8 cellular contexts compared by ENCODE assay signal in the genomic region with DNA sequence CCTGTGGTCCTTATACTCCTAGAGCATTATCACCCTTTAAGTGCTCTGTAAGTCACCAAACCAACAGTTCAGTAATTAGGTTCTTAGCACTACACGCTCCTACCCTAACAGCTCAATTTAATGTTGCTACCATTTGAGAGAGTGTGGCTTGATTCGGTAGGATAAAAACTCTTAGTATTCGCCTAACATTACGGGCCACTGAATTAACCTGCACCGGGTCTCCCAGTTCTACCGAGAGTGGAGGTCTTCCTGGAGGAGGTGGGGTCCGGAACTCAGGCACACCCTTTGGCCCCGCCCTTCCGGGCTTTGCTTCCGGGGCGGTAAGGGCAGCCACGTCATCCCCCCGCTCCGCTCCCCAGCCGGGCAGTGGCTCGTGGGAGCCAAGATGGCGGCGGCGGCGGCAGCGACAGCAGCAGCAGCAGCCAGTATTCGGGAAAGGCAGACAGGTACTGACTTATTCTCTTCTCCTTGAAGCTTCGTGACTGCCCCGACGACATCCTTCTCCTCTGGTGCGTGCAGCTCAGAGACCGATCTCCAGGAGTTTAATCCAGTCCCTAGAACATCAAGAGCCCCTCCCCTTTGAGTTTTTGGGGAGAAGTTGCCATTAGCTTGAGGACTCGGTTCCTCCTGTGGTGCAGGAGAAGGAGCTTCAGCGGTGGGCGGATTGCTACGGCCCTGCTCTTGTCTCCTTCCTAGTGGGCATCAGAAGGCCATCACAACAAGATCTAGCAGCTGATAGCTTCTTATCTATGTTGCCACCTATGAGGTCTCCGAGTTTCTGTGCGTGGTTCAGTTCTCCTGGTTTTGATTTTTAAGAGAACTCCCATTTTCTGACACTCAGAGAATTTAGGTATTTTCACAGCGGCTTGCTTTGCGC. TPM values are rescaled to one million over a fixed set of nuclear protein-coding genes. Genes with fewer than 3 reads are reported as not detected.
DNase-seq lines count a peak whose midpoint lies in the region; ATAC-seq and TF ChIP-seq lines count a peak whose summit lies in the region.

TSS of gene SCFD1 (plus strand) at position 366 of the 877 bp plus-strand sequence. CDS start at position 386, 20 bp downstream.

- H3K27me3 Mint-ChIP-seq in activated naive CD4-positive, alpha-beta T cell treated with anti-CD3 and anti-CD28 coated beads, Interleukin-2, amount 10 ng/mL, durations not matched to agents 7 days and 5 days = peaks cover 4% of the 10 kb centered on the region

- H3K36me3 Mint-ChIP-seq in activated naive CD4-positive, alpha-beta T cell treated with anti-CD3 and anti-CD28 coated beads, Interleukin-2, amount 10 ng/mL, durations not matched to agents 7 days and 5 days = peaks cover 21% of the 10 kb centered on the region

- peak; percentile 100 for ATAC-seq in gastroesophageal sphincter

- H3K27ac ChIP-seq in gastroesophageal sphincter (peak within 1 kb of the TSS; percentile 54 to 89 (median 87)), neutrophil (peak within 1 kb of the TSS; percentile 91)

- POLR2A ChIA-PET in HEK293T (lab: Yijun Ruan, JAX) = interaction anchor here (0.7 to 1.5 kb wide), 9 partner anchors 10 to 68 kb away, joined by 3 to 7 read pairs (median 3); partner anchors contain the start of gene G2E3

- H3K4me1 Mint-ChIP-seq in activated naive CD4-positive, alpha-beta T cell treated with anti-CD3 and anti-CD28 coated beads, Interleukin-2, amount 10 ng/mL, durations not matched to agents 7 days and 5 days = peaks cover 39% of the 10 kb centered on the region

- H3K4me3 ChIP-seq in gastroesophageal sphincter = peak within 1 kb of the TSS; percentile 71 to 90
- peak within 1 kb of the TSS; percentile 82 to 85 for H3K4me3 ChIP-seq in neutrophil (ENCODE audit: low read depth in 1 of 2, low read length in 1 of 2)

- H3K4me1 ChIP-seq in gastroesophageal sphincter (peaks cover 7 to 50% (median 10%) of the 10 kb centered on the region in 3 donors), neutrophil (ENCODE audit: control insufficient read depth in 1 of 2, insufficient read depth in 1 of 2, low read depth in 1 of 2, low read length in 1 of 2) (peaks cover 18 to 27% of the 10 kb centered on the region in 2 experiments)

- no peaks in the 10 kb centered on the region for H3K36me3 ChIP-seq in gastroesophageal sphincter
- no peaks in the 10 kb centered on the region for H3K36me3 ChIP-seq in neutrophil

- H3K27me3 ChIP-seq in gastroesophageal sphincter (no peaks in the 10 kb centered on the region), neutrophil (no peaks in the 10 kb centered on the region)

- TF ChIP-seq CTCF in gastroesophageal sphincter (IDR thresholded peaks at IDR 0.05) (no peak), neutrophil (IDR thresholded peaks at IDR 0.05) (no peak)

- CTCF ChIA-PET in HEK293T (lab: Yijun Ruan, JAX) = interaction anchor here (0.6 kb wide), 1 partner anchor 254 kb away, joined by 3 read pairs; no protein-coding TSS in a partner anchor
- CTCF ChIA-PET in activated naive CD4-positive, alpha-beta T cell treated with anti-CD3 and anti-CD28 coated beads, Interleukin-2, amount 10 ng/mL, durations not matched to agents 7 days and 5 days (lab: Charles Lee) = interaction anchor here (0.7 to 1.9 kb wide), 3 partner anchors 33 to 285 kb away, joined by 3 to 7 read pairs (median 3); no protein-coding TSS in a partner anchor

- no peaks in the 10 kb centered on the region for H3K9me3 Mint-ChIP-seq in activated naive CD4-positive, alpha-beta T cell treated with anti-CD3 and anti-CD28 coated beads, Interleukin-2, amount 10 ng/mL, durations not matched to agents 7 days and 5 days

- DNase-seq in GF-D8 (lab: John Stamatoyannopoulos, UW) (peak; percentile 76), HEK293T (ENCODE audit: extremely low spot score) (peak; percentile 91), NAMALWA (ENCODE audit: low spot score) (peak; percentile 96), SK-N-DZ (ENCODE audit: low spot score) (peak; percentile 94), superior temporal gyrus (ENCODE audit: extremely low spot score) (peak; percentile 96)
- DNase-seq in activated naive CD4-positive, alpha-beta T cell treated with anti-CD3 and anti-CD28 coated beads, Interleukin-2, amount 10 ng/mL, durations not matched to agents 7 days and 5 days = peak; percentile 97

- WGBS in gastroesophageal sphincter (ENCODE audit: low coverage in 1 of 2), 2 donors = 0% methylated on average over 6 to 11 of the region's 35 CpGs

- peak within 1 kb of the TSS; percentile 91 for H3K27ac Mint-ChIP-seq in activated naive CD4-positive, alpha-beta T cell treated with anti-CD3 and anti-CD28 coated beads, Interleukin-2, amount 10 ng/mL, durations not matched to agents 7 days and 5 days

- no peak for TF ChIP-seq EP300 in gastroesophageal sphincter (IDR thresholded peaks at IDR 0.05)

- peak within 1 kb of the TSS; percentile 80 for H3K4me3 Mint-ChIP-seq in activated naive CD4-positive, alpha-beta T cell treated with anti-CD3 and anti-CD28 coated beads, Interleukin-2, amount 10 ng/mL, durations not matched to agents 7 days and 5 days

- H3K9me3 ChIP-seq in gastroesophageal sphincter (no peaks in the 10 kb centered on the region), neutrophil (no peaks in the 10 kb centered on the region)

- peak; percentile 89 to 90 for TF ChIP-seq POLR2A in gastroesophageal sphincter (IDR thresholded peaks at IDR 0.05)

TF ChIP-seq in HEK293T, 16 proteins besides CTCF, POLR2A, EP300 and RAD21:
- no peak for TF ChIP-seq SP1 (IDR thresholded peaks at IDR 0.05)
- no peak for TF ChIP-seq CTBP1 (IDR thresholded peaks at IDR 0.05; ENCODE audit: borderline replicate concordance)
- no peak for TF ChIP-seq SUZ12 (IDR thresholded peaks at IDR 0.05)
- no peak for TF ChIP-seq BHLHE40 (IDR thresholded peaks at IDR 0.05; ENCODE audit: borderline replicate concordance)
- peak; percentile 82 for TF ChIP-seq NFRKB (IDR thresholded peaks at IDR 0.05)
- peak; percentile 88 for TF ChIP-seq ELF4 (IDR thresholded peaks at IDR 0.05)
- TF ChIP-seq TARDBP (IDR thresholded peaks at IDR 0.05) = no peak

RNA-seq across cellular contexts. Expression of gene SCFD1, which starts in this region (rescaled TPM):
- polyA plus RNA-seq in SK-N-DZ (2014; cell fraction: cytosol; rRNA removed) = 57.8 and 65.1 TPM in 2 replicates
- 68.8 and 69.3 TPM in 2 replicates for polyA plus RNA-seq in SK-N-DZ (2014; cell fraction: nucleus; rRNA removed)
- 10 to 100 TPM; 31.6 to 48.4 (median 42.5) TPM for total RNA-seq in gastroesophageal sphincter

Comparison
In these comparisons a context has a peak if more than half of its experiments do, and no peak if none do; other contexts are left out.
1. Peak in every context shown above with its lines: DNase-seq, ATAC-seq, H3K4me3 ChIP-seq and H3K27ac ChIP-seq.